19 cellular contexts compared by ENCODE assay signal in genomic region chr17:72403713-72404209, GRCh38.
A peak's percentile ranks its signal among the peaks of the same experiment; 100 is the strongest.
DNase-seq lines count a peak whose midpoint lies in the region; ATAC-seq and TF ChIP-seq lines count a peak whose summit lies in the region.
"Had no signal": no experiment of that assay in that cellular context is flagged by ENCODE, and none has a peak within 500 bp of the region (broad histone marks: within the 10 kb centered on the region; RNA-seq: fewer than 3 reads in every experiment).

No MANE protein-coding gene starts in this region.

- H3K27ac Mint-ChIP-seq in Caco-2 (ENCODE audit: unreplicated experiment) (peak overlapping the region; percentile 71), nephron (peak overlapping the region; percentile 7 to 42 (median 37))
- H3K27ac Mint-ChIP-seq: IgD-negative memory B cell had no signal

- CTCF ChIA-PET in Caco-2 (lab: Charles Lee): no interaction called here
- CTCF ChIA-PET in IMR-90 (lab: Yijun Ruan, JAX): no interaction called here

- H2AFZ ChIP-seq in IMR-90 (replicated peaks; ENCODE audit: low read length, poor library complexity): no peak overlapping the region

- H4K91ac ChIP-seq in IMR-90 (ENCODE audit: insufficient read depth, low read depth, low read length): peak overlapping the region; percentile 84

- peak overlapping the region; percentile 22; the same call in 1 of the 2 replicates for H4K5ac ChIP-seq in IMR-90 (ENCODE audit: low read depth, low read length)

- TF ChIP-seq CTCF in Caco-2 (IDR thresholded peaks at IDR 0.05; ENCODE audit: insufficient read depth in 1 of 2, low read depth in 1 of 2, low read length in 1 of 2, severe bottlenecking in 1 of 2, unreplicated experiment in 1 of 2) (no peak), IMR-90 (conservative IDR thresholded peaks at IDR 0.05; ENCODE audit: low read depth, low read length) (no peak), nephron (IDR thresholded peaks at IDR 0.05; ENCODE audit: unreplicated experiment in 3 of 3) (no peak)

- H3K9ac ChIP-seq in IMR-90 (ENCODE audit: low read depth, low read length): no peak overlapping the region

- H3K4me1 Mint-ChIP-seq in Caco-2 (ENCODE audit: low read depth, unreplicated experiment) (peaks cover 58% of the 10 kb centered on the region), nephron (peaks cover 36% of the 10 kb centered on the region)

- BruUV-seq in Caco-2 (replicated peaks; lab: Mats Ljungman, UMichigan): no TSS peak
- BruUV-seq in IMR-90 (replicated peaks; lab: Mats Ljungman, UMichigan): no TSS peak

- no peak overlapping the region for H3K4me2 ChIP-seq in IMR-90 (ENCODE audit: low read depth, low read length)

- intact Hi-C loops in Caco-2 (cut with micrococcal nuclease; ENCODE audit: unreplicated experiment): loop anchor here (1.0 to 5.0 kb wide), 3 partner anchors 10 to 116 kb away; no protein-coding TSS in a partner anchor
- intact Hi-C loops in IMR-90 (cut with micrococcal nuclease): no loop called here

- TF ChIP-seq POLR2A in IMR-90 (IDR thresholded peaks at IDR 0.05; ENCODE audit: low read depth, low read length): no peak

- in situ Hi-C loops in IMR-90 (cut with MboI; ENCODE audit: low sequenced_read_pairs): no loop called here

- peak overlapping the region; percentile 30; the same call in 1 of the 2 replicates for H2BK20ac ChIP-seq in IMR-90 (ENCODE audit: low read depth, low read length)

- POLR2A ChIA-PET in Caco-2 (lab: Charles Lee): no interaction called here
- POLR2A ChIA-PET in IMR-90 (lab: Charles Lee; ENCODE audit: unreplicated experiment): no interaction called here

- H3K4me3 Mint-ChIP-seq in Caco-2 (ENCODE audit: unreplicated experiment): peak overlapping the region; percentile 12
- H3K4me3 Mint-ChIP-seq in nephron: no peak overlapping the region
- H3K4me3 Mint-ChIP-seq: IgD-negative memory B cell had no signal

- peak overlapping the region; percentile 17 for H2AK9ac ChIP-seq in IMR-90 (replicated peaks; ENCODE audit: low read depth, low read length, poor library complexity)

- DNase-seq in Caco-2: peak; percentile 75 to 87
- DNase-seq in IMR-90: no peak
- DNase-seq in NCI-H1417 (lab: John Stamatoyannopoulos, UW): no peak
- no peak for DNase-seq in COLO668 (lab: John Stamatoyannopoulos, UW; ENCODE audit: unreplicated experiment)
- no peak for DNase-seq in GM19240 (ENCODE audit: insufficient read length, low spot score)
- DNase-seq: DMS153, EL, NCI-H1417 treated with DMSO at 0.1 percent for 48 hours, NCI-H1930, NCI-H446, NCI-H748 treated with DMSO at 0.1 percent for 48 hours, OCI-M1 had no signal

- 0 out of 2 replicates have a peak, but pooled peaks cover 3% of the 10 kb centered on the region for H3K9me3 ChIP-seq in Caco-2
- H3K9me3 ChIP-seq in IMR-90 (ENCODE audit: control insufficient read depth, insufficient read depth, low read length): no peaks in the 10 kb centered on the region
- H3K9me3 ChIP-seq: SJSA1 had no signal

- no peak overlapping the region for H3K27ac ChIP-seq in IMR-90 (ENCODE audit: insufficient read depth, low read length)
- H3K27ac ChIP-seq in cingulate gyrus (ENCODE audit: low read depth, low read length): peak overlapping the region; percentile 33
- H3K27ac ChIP-seq: C4-2B, RWPE1, SJSA1 had no signal

- peaks cover 13 to 62% of the 10 kb centered on the region in 2 experiments for H3K79me1 ChIP-seq in IMR-90 (ENCODE audit: low read depth in 1 of 2, low read length in 2 of 2)

- peak overlapping the region; percentile 38 for H2BK5ac ChIP-seq in IMR-90 (ENCODE audit: low read depth, low read length, poor library complexity, severe bottlenecking)

- peaks cover 31% of the 10 kb centered on the region for H3K9me1 ChIP-seq in IMR-90 (ENCODE audit: insufficient read depth, low read length)

- no peak overlapping the region for H3K4me3 ChIP-seq in Caco-2 (ENCODE audit: low read depth, low read length)
- H3K4me3 ChIP-seq in IMR-90 (ENCODE audit: insufficient read depth, low read depth, low read length): no peak overlapping the region
- H3K4me3 ChIP-seq: SJSA1 had no signal

- H3K36me3 ChIP-seq in Caco-2 (ENCODE audit: control insufficient read depth, insufficient read depth, low read length): 0 out of 2 replicates have a peak, but pooled peaks cover 5% of the 10 kb centered on the region
- H3K36me3 ChIP-seq in IMR-90 (ENCODE audit: control insufficient read depth, insufficient read depth, low read length): 0 out of 2 replicates have a peak, but pooled peaks cover 2% of the 10 kb centered on the region
- H3K36me3 ChIP-seq: SJSA1 had no signal

- no peak for ATAC-seq in IMR-90 (ENCODE audit: low read depth)
- ATAC-seq in GM18520 (IDR thresholded peaks at IDR 0.05; ENCODE audit: unreplicated experiment): no peak

- H3K4me1 ChIP-seq in Caco-2 (peaks cover 93% of the 10 kb centered on the region), IMR-90 (ENCODE audit: control insufficient read depth, insufficient read depth, low read length) (peaks cover 29% of the 10 kb centered on the region)

- peak overlapping the region in 1 of 2 experiments; percentile 57; a peak in 1 of 4 replicates for H4K8ac ChIP-seq in IMR-90 (ENCODE audit: low read depth in 2 of 2, low read length in 2 of 2)

- dilution Hi-C loops in IMR-90 (cut with HindIII; ENCODE audit: low sequenced_read_pairs, unreplicated experiment): no loop called here

- H3K27me3 Mint-ChIP-seq in Caco-2 (ENCODE audit: insufficient read depth, unreplicated experiment) (no peaks in the 10 kb centered on the region), nephron (ENCODE audit: low read depth) (peaks cover 38% of the 10 kb centered on the region)
- H3K27me3 Mint-ChIP-seq: IgD-negative memory B cell had no signal

- H3K23ac ChIP-seq in IMR-90 (ENCODE audit: low read depth, low read length): peak overlapping the region; percentile 11; the same call in 1 of the 2 replicates

- H3K9me3 Mint-ChIP-seq in Caco-2 (ENCODE audit: unreplicated experiment) (peaks cover 12% of the 10 kb centered on the region), nephron (no peaks in the 10 kb centered on the region)
- H3K9me3 Mint-ChIP-seq: IgD-negative memory B cell had no signal

- peak overlapping the region; percentile 90 for H2AK5ac ChIP-seq in IMR-90 (ENCODE audit: low read depth, low read length)

- peak overlapping the region; percentile 37; the same call in 1 of the 2 replicates for H3K18ac ChIP-seq in IMR-90 (ENCODE audit: low read depth, low read length)

- H2BK15ac ChIP-seq in IMR-90 (ENCODE audit: low read depth, low read length): peak overlapping the region; percentile 90

- peak overlapping the region; percentile 65 for H3K14ac ChIP-seq in IMR-90 (replicated peaks; ENCODE audit: low read depth, low read length)

- H2BK120ac ChIP-seq in IMR-90 (ENCODE audit: low read depth, low read length): peak overlapping the region; percentile 95

- H3K27me3 ChIP-seq in Caco-2 (replicated peaks; ENCODE audit: control insufficient read depth, insufficient read depth, low read length) (no peaks in the 10 kb centered on the region), IMR-90 (ENCODE audit: control insufficient read depth, insufficient read depth, low read length) (no peaks in the 10 kb centered on the region)
- H3K27me3 ChIP-seq: SJSA1 had no signal

- H3K56ac ChIP-seq in IMR-90 (ENCODE audit: extremely low read depth, insufficient read depth, low read length): no peak overlapping the region

- H4K20me1 ChIP-seq in IMR-90 (ENCODE audit: insufficient read depth, low read length): no peaks in the 10 kb centered on the region

- no peak for TF ChIP-seq RAD21 in IMR-90 (IDR thresholded peaks at IDR 0.05; ENCODE audit: low read length)

- peaks cover 26% of the 10 kb centered on the region for H3K36me3 Mint-ChIP-seq in Caco-2 (ENCODE audit: insufficient read depth, unreplicated experiment)
- H3K36me3 Mint-ChIP-seq in nephron (ENCODE audit: low read depth): no peaks in the 10 kb centered on the region
- H3K36me3 Mint-ChIP-seq: IgD-negative memory B cell had no signal

- WGBS in IMR-90 (ENCODE audit: extremely low coverage in 2 of 2, insufficient read length in 1 of 2), 2 experiments: 93% methylated on average over 5 of the region's 7 CpGs; no CpG with 5 or more reads in 1 of the 2 experiments

- H3K4ac ChIP-seq in IMR-90 (ENCODE audit: low read depth, low read length): peak overlapping the region; percentile 52

TF ChIP-seq in IMR-90, 13 proteins besides CTCF, POLR2A, EP300 and RAD21:
- no peak for TF ChIP-seq ELK1 (IDR thresholded peaks at IDR 0.05; ENCODE audit: borderline replicate concordance, low read depth, low read length)
- no peak for TF ChIP-seq CHD1 (IDR thresholded peaks at IDR 0.05; ENCODE audit: low read depth, low read length)
- no peak for TF ChIP-seq RCOR1 (IDR thresholded peaks at IDR 0.05; ENCODE audit: insufficient replicate concordance, low read length)
- TF ChIP-seq CEBPB (IDR thresholded peaks at IDR 0.05; ENCODE audit: low read depth, low read length): no peak
- no peak for TF ChIP-seq RFX5 (IDR thresholded peaks at IDR 0.05; ENCODE audit: low read depth, low read length)
- no peak for TF ChIP-seq NFE2L2 (IDR thresholded peaks at IDR 0.05; ENCODE audit: low read depth, low read length)
- no peak for TF ChIP-seq BHLHE40 (IDR thresholded peaks at IDR 0.05; ENCODE audit: low read depth, low read length)
- TF ChIP-seq FOS (IDR thresholded peaks at IDR 0.05; ENCODE audit: low read depth, low read length): no peak
- no peak for TF ChIP-seq MXI1 (IDR thresholded peaks at IDR 0.05; ENCODE audit: borderline replicate concordance, low read depth, low read length)
- TF ChIP-seq USF2 (IDR thresholded peaks at IDR 0.05; ENCODE audit: low read depth, low read length): no peak
- TF ChIP-seq MAZ (IDR thresholded peaks at IDR 0.05; ENCODE audit: borderline replicate concordance, low read depth, low read length): no peak
- TF ChIP-seq MAFK (IDR thresholded peaks at IDR 0.05; ENCODE audit: low read depth, low read length): no peak
- no peak for TF ChIP-seq SMC3 (IDR thresholded peaks at IDR 0.05; ENCODE audit: low read depth, low read length)

Comparison
In these comparisons a context has a peak if more than half of its experiments do, and no peak if none do; other contexts are left out.
1. DNase-seq: peak in Caco-2 (2 of 2); none in IMR-90 (single experiment), NCI-H1417 (0 of 3), COLO668 (single experiment) and GM19240 (single experiment).